ENCODE assay signal across 8 cellular contexts in the genomic region with DNA sequence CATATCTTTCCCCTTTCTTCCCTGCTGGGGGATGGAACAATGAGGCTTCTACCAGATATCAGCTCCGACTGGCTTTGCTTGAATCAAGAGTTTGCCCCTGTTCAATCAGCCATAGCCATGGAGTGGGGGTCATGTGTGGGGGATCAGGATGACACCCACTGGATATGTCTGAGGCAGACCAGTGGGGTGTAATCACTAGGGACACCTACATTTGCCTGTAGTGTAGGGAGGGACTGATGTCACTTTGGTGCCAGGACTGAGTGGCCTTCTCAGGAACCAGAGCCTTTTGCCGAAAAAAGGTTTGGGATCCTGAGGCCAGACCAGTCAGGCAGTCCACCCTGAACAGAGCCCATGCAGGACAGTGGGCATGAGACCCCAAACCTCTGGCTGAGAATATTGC. TPM values are rescaled to one million over a fixed set of nuclear protein-coding genes. Genes with fewer than 3 reads are reported as not detected.
A peak's percentile ranks its signal among the peaks of the same experiment; 100 is the strongest.
DNase-seq lines count a peak whose midpoint lies in the region; ATAC-seq and TF ChIP-seq lines count a peak whose summit lies in the region.

No MANE protein-coding gene starts in this region.

- H3K27me3 ChIP-seq in HAP-1 (ENCODE audit: low read depth) (no peaks in the 10 kb centered on the region), right atrium auricular region (no peaks in the 10 kb centered on the region), skeletal muscle tissue (ENCODE audit: control insufficient read depth in 3 of 3, insufficient read depth in 3 of 3, low read length in 3 of 3) (no peaks in the 10 kb centered on the region)

- POLR2A ChIA-PET in WTC11 (lab: Charles Lee) = no interaction called here

- CTCF ChIA-PET in WTC11 (lab: Charles Lee) = interaction anchor here (1.9 to 3.1 kb wide), 2 partner anchors 8 to 40 kb away, joined by 5 to 16 read pairs; no protein-coding TSS in a partner anchor

- TF ChIP-seq CTCF in WTC11 (IDR thresholded peaks at IDR 0.05) = no peak
- no peak for TF ChIP-seq CTCF in right atrium auricular region (IDR thresholded peaks at IDR 0.05)

- ATAC-seq in WTC11 (no peak), GM18867 (IDR thresholded peaks at IDR 0.05; ENCODE audit: unreplicated experiment) (no peak)

- peak overlapping the region; percentile 88 for H3K4me3 Mint-ChIP-seq in WTC11

- H3K27ac ChIP-seq in right atrium auricular region = no peak overlapping the region
- H3K27ac ChIP-seq in skeletal muscle tissue (ENCODE audit: low read depth, low read length) = no peak overlapping the region

- H3K9ac ChIP-seq in skeletal muscle tissue (ENCODE audit: low read depth in 1 of 3, low read length in 3 of 3) = peak overlapping the region; percentile 82 to 92 (median 90)

- DNase-seq in HAP-1 (ENCODE audit: low spot score in 2 of 2) (no peak), WTC11 (ENCODE audit: low spot score) (no peak), right atrium auricular region (ENCODE audit: low spot score) (no peak), NCI-H2171 (lab: John Stamatoyannopoulos, UW) (no peak), NCI-H2196 (lab: John Stamatoyannopoulos, UW; ENCODE audit: unreplicated experiment) (no peak), DMS 273 treated with DMSO at 0.1 percent for 48 hours (lab: John Stamatoyannopoulos, UW) (no peak)

- H3K9me3 ChIP-seq in HAP-1 (no peaks in the 10 kb centered on the region; the same call in 1 of the 2 replicates), right atrium auricular region (no peaks in the 10 kb centered on the region), skeletal muscle tissue (ENCODE audit: control insufficient read depth in 3 of 3, low read length in 3 of 3) (no peaks in the 10 kb centered on the region)

- peaks cover 13% of the 10 kb centered on the region for H3K4me1 Mint-ChIP-seq in WTC11

- H3K36me3 Mint-ChIP-seq in WTC11 = peaks cover 16% of the 10 kb centered on the region

- no peaks in the 10 kb centered on the region for H3K27me3 Mint-ChIP-seq in WTC11 (ENCODE audit: low read depth)

- H3K27ac Mint-ChIP-seq in WTC11 = no peak overlapping the region

- H3K4me1 ChIP-seq in HAP-1 (peaks cover 9% of the 10 kb centered on the region), right atrium auricular region (peaks cover 0 to 17% of the 10 kb centered on the region in 2 donors), skeletal muscle tissue (ENCODE audit: control insufficient read depth in 3 of 3, insufficient read depth in 3 of 3, low read length in 3 of 3) (peaks cover 11 to 21% (median 12%) of the 10 kb centered on the region in 3 donors)

- H3K36me3 ChIP-seq in HAP-1 (replicated peaks) = peaks cover 29% of the 10 kb centered on the region
- peaks cover 16% of the 10 kb centered on the region for H3K36me3 ChIP-seq in right atrium auricular region
- H3K36me3 ChIP-seq in skeletal muscle tissue (ENCODE audit: control insufficient read depth in 3 of 3, insufficient read depth in 3 of 3, low read length in 3 of 3) = peaks cover 11 to 17% (median 16%) of the 10 kb centered on the region in 3 donors

- peak overlapping the region; percentile 91 for H3K4me3 ChIP-seq in HAP-1
- H3K4me3 ChIP-seq in right atrium auricular region = peak overlapping the region; percentile 80 to 91
- peak overlapping the region; percentile 88 to 96 (median 89) for H3K4me3 ChIP-seq in skeletal muscle tissue (ENCODE audit: low read length in 3 of 3)

- no peaks in the 10 kb centered on the region for H3K9me3 Mint-ChIP-seq in WTC11

- in situ Hi-C loops in HAP-1 (cut with MboI; ENCODE audit: low sequenced_read_pairs) = loop anchor here (10.0 kb wide), 1 partner anchor 104 kb away; no protein-coding TSS in a partner anchor

TF ChIP-seq in WTC11, 78 proteins besides CTCF, POLR2A, EP300 and RAD21:
- no peak for TF ChIP-seq NR3C1 (CRISPR knock-in tag; conservative IDR thresholded peaks at IDR 0.05; ENCODE audit: low read depth)
- 0 out of 2 replicates have a peak, but pooled peaks have one; percentile 14 for TF ChIP-seq GABPB1 (CRISPR knock-in tag; IDR thresholded peaks at IDR 0.05)

RNA-seq across cellular contexts. Expression of a gene that starts 1.0 kb away (rescaled TPM):
- 83.4 to 104 TPM (median 88.5 TPM) in 3 replicates for total RNA-seq in WTC11 (2021)
- total RNA-seq in right atrium auricular region = 10 to 100 TPM; 17.4 to 21.4 TPM
- total RNA-seq in skeletal muscle tissue = 42.8 TPM

RNA-seq across cellular contexts. Expression of a gene that starts 5.9 kb away (rescaled TPM):
- total RNA-seq in WTC11 (2021) (46.4 to 60.6 TPM (median 52.7 TPM) in 3 replicates), right atrium auricular region (10 to 100 TPM; 43.8 to 48.0 TPM), skeletal muscle tissue (20.4 TPM)

RNA-seq across cellular contexts. Expression of a gene that starts 28.6 kb away (rescaled TPM):
- total RNA-seq in WTC11 (2021) (30.4 to 39.5 TPM (median 34.5 TPM) in 3 replicates), right atrium auricular region (under 1 TPM in 1 of 2 donors, not detected in 1; 0.16 TPM), skeletal muscle tissue (under 0.01 TPM)

RNA-seq across cellular contexts. Expression of a gene that starts 37.0 kb away (rescaled TPM):
- 32.6 to 39.4 TPM (median 38.7 TPM) in 3 replicates for total RNA-seq in WTC11 (2021)
- total RNA-seq in right atrium auricular region = 10 to 100 TPM; 18.9 to 25.9 TPM
- 1.6 TPM for total RNA-seq in skeletal muscle tissue

RNA-seq across cellular contexts. Expression of a gene that starts 50.7 kb away (rescaled TPM):
- 19.7 to 22.1 TPM (median 20.2 TPM) in 3 replicates for total RNA-seq in WTC11 (2021)
- total RNA-seq in right atrium auricular region = 10 to 100 TPM; 18.7 to 24.7 TPM
- 12.5 TPM for total RNA-seq in skeletal muscle tissue

Comparison
In these comparisons a context has a peak if more than half of its experiments do, and no peak if none do; other contexts are left out.
1. RNA of a gene that starts 28.6 kb away (total RNA-seq): 30.4 to 39.5 TPM in WTC11; 0.16 TPM in right atrium auricular region and under 0.01 TPM in skeletal muscle tissue (single experiment); every median in the first group is over 10 times any median in the second.
2. Peak in every context shown above with its lines, with median percentiles within 50 percentile points of each other: H3K4me3 ChIP-seq.